ENCODE assay signal across 22 cellular contexts in genomic region chr2:8691859-8692437, GRCh38.
"Had no signal": no experiment of that assay in that cellular context is flagged by ENCODE, and none has a peak within 500 bp of the region (broad histone marks: within the 10 kb centered on the region; RNA-seq: fewer than 3 reads in every experiment).

No MANE protein-coding gene starts in this region.

- H3K4me3 ChIP-seq: body of pancreas had no signal

- H3K9me3 ChIP-seq: body of pancreas had no signal

- H3K9me3 Mint-ChIP-seq: activated CD4-positive, alpha-beta T cell treated with anti-CD3 and anti-CD28 coated beads, Interleukin-2, amount 10 ng/mL, durations not matched to agents 7 days and 5 days; activated CD8-positive, alpha-beta T cell treated with anti-CD3 and anti-CD28 coated beads for 36 hours; activated naive CD4-positive, alpha-beta T cell treated with anti-CD3 and anti-CD28 coated beads, Interleukin-2, amount 50 U/mL, for 24 hours; activated naive CD8-positive, alpha-beta T cell treated with anti-CD3 and anti-CD28 coated beads for 36 hours; activated naive CD8-positive, alpha-beta T cell treated with anti-CD3 and anti-CD28 coated beads, Interleukin-2, amount 50 U/mL, for 24 hours; activated T-cell treated with anti-CD3 and anti-CD28 coated beads, Interleukin-2, amount 50 U/mL, for 4 hours; activated T-helper 17 cell treated with anti-CD3 and anti-CD28 coated beads, Interleukin-2, amount 50 U/mL, for 72 hours; WTC11 had no signal

- H3K27me3 ChIP-seq: body of pancreas had no signal

- H3K27ac Mint-ChIP-seq: activated CD4-positive, alpha-beta T cell treated with anti-CD3 and anti-CD28 coated beads, Interleukin-2, amount 10 ng/mL, durations not matched to agents 7 days and 5 days; activated CD8-positive, alpha-beta T cell treated with anti-CD3 and anti-CD28 coated beads for 36 hours; activated naive CD4-positive, alpha-beta T cell treated with anti-CD3 and anti-CD28 coated beads, Interleukin-2, amount 50 U/mL, for 24 hours; activated naive CD8-positive, alpha-beta T cell treated with anti-CD3 and anti-CD28 coated beads for 36 hours; activated naive CD8-positive, alpha-beta T cell treated with anti-CD3 and anti-CD28 coated beads, Interleukin-2, amount 50 U/mL, for 24 hours; activated T-helper 17 cell treated with anti-CD3 and anti-CD28 coated beads, Interleukin-2, amount 50 U/mL, for 72 hours; WTC11 had no signal

- H3K4me3 Mint-ChIP-seq: activated CD4-positive, alpha-beta T cell treated with anti-CD3 and anti-CD28 coated beads, Interleukin-2, amount 10 ng/mL, durations not matched to agents 7 days and 5 days; activated CD8-positive, alpha-beta T cell treated with anti-CD3 and anti-CD28 coated beads for 36 hours; activated naive CD4-positive, alpha-beta T cell treated with anti-CD3 and anti-CD28 coated beads, Interleukin-2, amount 50 U/mL, for 24 hours; activated naive CD8-positive, alpha-beta T cell treated with anti-CD3 and anti-CD28 coated beads for 36 hours; activated naive CD8-positive, alpha-beta T cell treated with anti-CD3 and anti-CD28 coated beads, Interleukin-2, amount 50 U/mL, for 24 hours; activated T-cell treated with anti-CD3 and anti-CD28 coated beads, Interleukin-2, amount 50 U/mL, for 4 hours; activated T-helper 17 cell treated with anti-CD3 and anti-CD28 coated beads, Interleukin-2, amount 50 U/mL, for 72 hours; WTC11 had no signal

- H3K36me3 Mint-ChIP-seq: activated naive CD4-positive, alpha-beta T cell treated with anti-CD3 and anti-CD28 coated beads, Interleukin-2, amount 50 U/mL, for 24 hours; activated naive CD8-positive, alpha-beta T cell treated with anti-CD3 and anti-CD28 coated beads for 36 hours; WTC11 had no signal

- H3K27ac ChIP-seq: body of pancreas, epithelial cell of prostate had no signal

- ATAC-seq: activated CD8-positive, alpha-beta T cell treated with anti-CD3 and anti-CD28 coated beads for 36 hours; activated naive CD8-positive, alpha-beta T cell treated with anti-CD3 and anti-CD28 coated beads, Interleukin-2, amount 50 U/mL, for 24 hours; activated T-cell treated with anti-CD3 and anti-CD28 coated beads, Interleukin-2, amount 50 U/mL, for 4 hours; activated T-helper 17 cell treated with anti-CD3 and anti-CD28 coated beads, Interleukin-2, amount 50 U/mL, for 72 hours; body of pancreas had no signal

- DNase-seq: activated CD4-positive, alpha-beta T cell treated with anti-CD3 and anti-CD28 coated beads for 1 hour; activated CD4-positive, alpha-beta T cell treated with anti-CD3 and anti-CD28 coated beads for 4 hours; activated CD4-positive, alpha-beta T cell treated with anti-CD3 and anti-CD28 coated beads, Interleukin-2, amount 10 ng/mL, durations not matched to agents 7 days and 5 days; activated CD4-positive, alpha-beta T cell treated with anti-CD3 and anti-CD28 coated beads, Interleukin-2, amount 50 U/mL, for 48 hours; activated CD8-positive, alpha-beta memory T cell treated with anti-CD3 and anti-CD28 coated beads for 24 hours; activated CD8-positive, alpha-beta T cell treated with anti-CD3 and anti-CD28 coated beads for 36 hours; activated effector memory CD4-positive, alpha-beta T cell treated with Interleukin-2 at 50 U/mL for 16 hours; activated gamma-delta T cell treated with Interleukin-2 at 50 U/mL for 16 hours; activated naive CD4-positive, alpha-beta T cell treated with Interleukin-2 at 50 U/mL for 16 hours; activated naive CD8-positive, alpha-beta T cell treated with anti-CD3 and anti-CD28 coated beads for 36 hours; activated naive CD8-positive, alpha-beta T cell treated with anti-CD3 and anti-CD28 coated beads, Interleukin-2, amount 50 U/mL, for 24 hours; activated T-cell treated with anti-CD3 and anti-CD28 coated beads, Interleukin-2, amount 50 U/mL, for 4 hours; aorta; body of pancreas; caudate nucleus; effector CD8-positive, alpha-beta T cell; foreskin fibroblast; T-helper 2 cell had no signal

- H3K4me1 Mint-ChIP-seq: activated T-helper 17 cell treated with anti-CD3 and anti-CD28 coated beads, Interleukin-2, amount 50 U/mL, for 72 hours had no signal
